16 cellular contexts compared by ENCODE assay signal in genomic region chr15:51060058-51060598, GRCh38. TPM values are rescaled to one million over a fixed set of nuclear protein-coding genes. Genes with fewer than 3 reads are reported as not detected.
A peak's percentile ranks its signal among the peaks of the same experiment; 100 is the strongest.
DNase-seq lines count a peak whose midpoint lies in the region; ATAC-seq and TF ChIP-seq lines count a peak whose summit lies in the region.
"Had no signal": no experiment of that assay in that cellular context is flagged by ENCODE, and none has a peak within 500 bp of the region (broad histone marks: within the 10 kb centered on the region; RNA-seq: fewer than 3 reads in every experiment).

No MANE protein-coding gene starts in this region.

- no peaks in the 10 kb centered on the region for H3K36me3 ChIP-seq in Caco-2 (ENCODE audit: control insufficient read depth, insufficient read depth, low read length)
- no peaks in the 10 kb centered on the region for H3K36me3 ChIP-seq in RWPE2 (ENCODE audit: low read depth)

- DNase-seq in Caco-2 (peak in 1 of 2 experiments; percentile 28), RWPE2 (ENCODE audit: low spot score) (no peak), foreskin keratinocyte (no peak), H4 (ENCODE audit: low spot score) (no peak), DMS79 treated with DMSO at 0.1 percent for 48 hours (lab: John Stamatoyannopoulos, UW) (no peak), SIG-M5 treated with dmso at 0.1 percent for 504 hours (lab: John Stamatoyannopoulos, UW; ENCODE audit: unreplicated experiment) (no peak)
- DNase-seq: AML-193; CD4-positive, alpha-beta T cell; DMS153; HCEC 1CT; HFFc6; KBM-7 had no signal

- CTCF ChIA-PET in Caco-2 (lab: Charles Lee), result no interaction called here

- peaks cover 22% of the 10 kb centered on the region for H3K4me1 ChIP-seq in Caco-2
- H3K4me1 ChIP-seq in RWPE2 (ENCODE audit: insufficient read depth, poor library complexity, severe bottlenecking), result no peaks in the 10 kb centered on the region
- H3K4me1 ChIP-seq in foreskin keratinocyte, result no peaks in the 10 kb centered on the region
- H3K4me1 ChIP-seq: A549 had no signal

- H3K27me3 Mint-ChIP-seq in Caco-2 (ENCODE audit: insufficient read depth, unreplicated experiment), result no peaks in the 10 kb centered on the region

- intact Hi-C loops in Caco-2 (cut with micrococcal nuclease; ENCODE audit: unreplicated experiment), result no loop called here

- no peak overlapping the region for H3K4me3 ChIP-seq in Caco-2 (ENCODE audit: low read depth, low read length)
- no peak overlapping the region for H3K4me3 ChIP-seq in RWPE2 (ENCODE audit: severe bottlenecking)
- H3K4me3 ChIP-seq: A549 had no signal

- peak overlapping the region; percentile 62 for H3K27ac Mint-ChIP-seq in Caco-2 (ENCODE audit: unreplicated experiment)
- H3K27ac Mint-ChIP-seq: CD4-positive, alpha-beta T cell; HFFc6; IgD-negative memory B cell had no signal

- TF ChIP-seq CTCF in 22Rv1 (IDR thresholded peaks at IDR 0.05), result no peak
- TF ChIP-seq CTCF in Caco-2 (IDR thresholded peaks at IDR 0.05; ENCODE audit: insufficient read depth in 1 of 2, low read depth in 1 of 2, low read length in 1 of 2, severe bottlenecking in 1 of 2, unreplicated experiment in 1 of 2), result no peak
- TF ChIP-seq CTCF in RWPE2 (IDR thresholded peaks at IDR 0.05; ENCODE audit: poor library complexity, severe bottlenecking), result no peak
- no peak for TF ChIP-seq CTCF in foreskin keratinocyte (conservative IDR thresholded peaks at IDR 0.05)

- peaks cover 22% of the 10 kb centered on the region for H3K4me1 Mint-ChIP-seq in Caco-2 (ENCODE audit: low read depth, unreplicated experiment)
- H3K4me1 Mint-ChIP-seq: IgD-negative memory B cell had no signal

- H3K27me3 ChIP-seq in Caco-2 (replicated peaks; ENCODE audit: control insufficient read depth, insufficient read depth, low read length), result no peaks in the 10 kb centered on the region
- H3K27me3 ChIP-seq in RWPE2 (ENCODE audit: insufficient read depth, poor library complexity, severe bottlenecking), result no peaks in the 10 kb centered on the region
- peaks cover 25% of the 10 kb centered on the region for H3K27me3 ChIP-seq in foreskin keratinocyte

- H3K36me3 Mint-ChIP-seq in Caco-2 (ENCODE audit: insufficient read depth, unreplicated experiment), result peaks cover 6% of the 10 kb centered on the region

- peak overlapping the region; percentile 45 for H3K27ac ChIP-seq in 22Rv1
- H3K27ac ChIP-seq in RWPE2 (ENCODE audit: poor library complexity, severe bottlenecking), result no peak overlapping the region
- no peak overlapping the region for H3K27ac ChIP-seq in foreskin keratinocyte
- H3K27ac ChIP-seq: A549, C4-2B had no signal

- ATAC-seq in RWPE2 (ENCODE audit: low read depth) (peak; percentile 61; the same call in 2 of the 3 replicates), foreskin keratinocyte (peak; percentile 35)
- ATAC-seq: A549 had no signal

- H3K9me3 ChIP-seq in Caco-2, result no peaks in the 10 kb centered on the region
- H3K9me3 ChIP-seq in RWPE2 (ENCODE audit: severe bottlenecking), result no peaks in the 10 kb centered on the region
- H3K9me3 ChIP-seq: A549 had no signal

- POLR2A ChIA-PET in Caco-2 (lab: Charles Lee), result no interaction called here

- no peaks in the 10 kb centered on the region for H3K9me3 Mint-ChIP-seq in Caco-2 (ENCODE audit: unreplicated experiment)
- H3K9me3 Mint-ChIP-seq: CD4-positive, alpha-beta T cell; HFFc6 had no signal

- no peak overlapping the region for H3K4me3 Mint-ChIP-seq in Caco-2 (ENCODE audit: unreplicated experiment)
- H3K4me3 Mint-ChIP-seq: CD4-positive, alpha-beta T cell; HFFc6; IgD-negative memory B cell had no signal

- no TSS peak for BruUV-seq in Caco-2 (replicated peaks; lab: Mats Ljungman, UMichigan)

RNA-seq across cellular contexts. Expression of gene TNFAIP8L3, which starts 34.6 kb away (rescaled TPM):
- total RNA-seq in Caco-2 (2022) (0.30 TPM in 1 of 2 replicates, not detected in the other), foreskin keratinocyte (0.18 and 0.41 TPM in 2 replicates)
- polyA plus RNA-seq in foreskin keratinocyte, result 0.17 and 0.19 TPM in 2 replicates
- 0.33 TPM in 1 of 2 replicates, not detected in the other for total RNA-seq in H4 (2014; rRNA removed; shearing (Covaris generic))
- total RNA-seq: CD4-positive, alpha-beta T cell had no signal
- polyA plus RNA-seq: IgD-negative memory B cell had no signal
